Comparison of ENCODE assay signal across 8 cellular contexts in genomic region chr5:41835625-41836024, GRCh38. TPM values are rescaled to one million over a fixed set of nuclear protein-coding genes. Genes with fewer than 3 reads are reported as not detected.
DNase-seq lines count a peak whose midpoint lies in the region; ATAC-seq, FAIRE-seq and TF ChIP-seq lines count a peak whose summit lies in the region.

No MANE protein-coding gene starts in this region.

- intact Hi-C loops in K562 (cut with micrococcal nuclease), result no loop called here
- intact Hi-C loops in lower leg skin (cut with DNase I; ENCODE audit: low total_unique reads), result no loop called here

- no peaks in the 10 kb centered on the region for H4K20me1 ChIP-seq in K562 (replicated peaks; ENCODE audit: control insufficient read depth, insufficient read depth, low read length)

- no peak overlapping the region for H2AFZ ChIP-seq in K562 (ENCODE audit: low read depth, low read length)

- POLR2A ChIA-PET in K562 (lab: Yijun Ruan, JAX), result interaction anchor here (1.5 kb wide), 1 partner anchor 8 kb away, joined by 5 read pairs; no protein-coding TSS in a partner anchor

- no peaks in the 10 kb centered on the region for H3K27me3 ChIP-seq in K562 (ENCODE audit: control insufficient read depth in 2 of 2, insufficient read depth in 2 of 2, low read length in 2 of 2)

- no peaks in the 10 kb centered on the region for H3K4me1 ChIP-seq in K562 (replicated peaks in 1 of 2; ENCODE audit: control insufficient read depth in 2 of 2, insufficient read depth in 2 of 2, low read length in 2 of 2)

- no peak for ATAC-seq in K562
- ATAC-seq in HG02678 (IDR thresholded peaks at IDR 0.05; ENCODE audit: unreplicated experiment), result no peak
- ATAC-seq in HG03280 (IDR thresholded peaks at IDR 0.05; ENCODE audit: unreplicated experiment), result no peak

- no peak for FAIRE-seq in K562 (lab: Jason Lieb, UNC)

- H3K9me3 ChIP-seq in K562 (replicated peaks; ENCODE audit: control insufficient read depth, insufficient read depth, low read depth, low read length), result no peaks in the 10 kb centered on the region

- H3K27ac ChIP-seq in K562 (ENCODE audit: extremely low read depth, low read depth, low read length), result no peak overlapping the region

- CTCF ChIA-PET in K562 (lab: Yijun Ruan, JAX; ENCODE audit: low intra/inter-chr PET ratio), result no interaction called here

- no peaks in the 10 kb centered on the region for H3K9me1 ChIP-seq in K562 (ENCODE audit: control insufficient read depth, insufficient read depth, low read length)

- TF ChIP-seq CTCF in AG09319 (IDR thresholded peaks at IDR 0.05; ENCODE audit: low read depth, low read length) (no peak), LNCaP clone FGC (IDR thresholded peaks at IDR 0.05; ENCODE audit: control insufficient read depth, extremely low read depth, insufficient read depth) (no peak), K562 (IDR thresholded peaks at IDR 0.05 in 2 of 3, conservative IDR thresholded peaks at IDR 0.05 in 1 of 3; ENCODE audit: insufficient read depth in 2 of 3, low read depth in 1 of 3, low read length in 3 of 3) (no peak), lower leg skin (IDR thresholded peaks at IDR 0.05) (no peak)

- no peak overlapping the region for H3K4me2 ChIP-seq in K562 (ENCODE audit: insufficient read depth, low read length)

- peak; percentile 66 for DNase-seq in AG09319 (ENCODE audit: extremely low read depth, low read depth)
- peak; percentile 64 for DNase-seq in LNCaP clone FGC (ENCODE audit: low read depth)
- DNase-seq in K562 (ENCODE audit: extremely low read depth in 1 of 4, low spot score in 3 of 4), result no peak
- DNase-seq in lower leg skin (ENCODE audit: low spot score in 2 of 2), result peak; percentile 45 to 86
- DNase-seq in DMS79 treated with DMSO at 0.1 percent for 48 hours (lab: John Stamatoyannopoulos, UW), result no peak
- no peak for DNase-seq in NOMO-1 treated with dmso at 0.1 percent for 144 hours (lab: John Stamatoyannopoulos, UW; ENCODE audit: unreplicated experiment)

- H3K4me3 ChIP-seq in LNCaP clone FGC (ENCODE audit: low read depth, low read length) (no peak overlapping the region), K562 (no peak overlapping the region), lower leg skin (ENCODE audit: low read depth, poor library complexity, severe bottlenecking) (no peak overlapping the region)

- no peak overlapping the region for H3K9ac ChIP-seq in K562 (ENCODE audit: insufficient read depth in 1 of 2, low read depth in 2 of 2, low read length in 2 of 2)

- no TSS peak for BruUV-seq in K562 (replicated peaks; lab: Mats Ljungman, UMichigan)

- no peak for TF ChIP-seq RAD21 in K562 (CRISPR knock-in tag; conservative IDR thresholded peaks at IDR 0.05 in 1 of 2, IDR thresholded peaks at IDR 0.05 in 1 of 2)

- peaks cover 55% of the 10 kb centered on the region for H3K36me3 ChIP-seq in K562 (ENCODE audit: control insufficient read depth, insufficient read depth, low read length)

- H3K79me2 ChIP-seq in K562 (ENCODE audit: control insufficient read depth, insufficient read depth, low read length), result no peaks in the 10 kb centered on the region

- WGBS in K562 (ENCODE audit: insufficient coverage, low coverage, missing lambda C conversion rate), result 17% methylated on average over 3 of the region's 3 CpGs
- WGBS in lower leg skin, 2 donors, result 32 to 36% methylated on average over 3 of the region's 3 CpGs

- no peak for TF ChIP-seq EP300 in K562 (IDR thresholded peaks at IDR 0.05; ENCODE audit: low read length)

- in situ Hi-C loops in K562 (cut with MboI), result no loop called here

- TF ChIP-seq POLR2A in K562 (conservative IDR thresholded peaks at IDR 0.05), result no peak
- TF ChIP-seq POLR2A in lower leg skin (IDR thresholded peaks at IDR 0.05), result no peak

TF ChIP-seq in K562, 482 proteins besides CTCF, POLR2A, EP300 and RAD21:
- TF ChIP-seq NCOR1 (IDR thresholded peaks at IDR 0.05) (no peak), BHLHE40 (IDR thresholded peaks at IDR 0.05; ENCODE audit: low read length) (peak; percentile 61)

RNA-seq across cellular contexts. Expression of gene OXCT1, which starts 34.6 kb away (rescaled TPM):
- total RNA-seq in K562 (2011; cell fraction: chromatin; rRNA removed; ENCODE audit: low replicate concordance), result 19.0 and 39.2 TPM in 2 replicates
- 12.0 and 17.2 TPM in 2 replicates for total RNA-seq in K562 (2011; cell fraction: nucleolus; rRNA removed)
- 20.5 and 31.0 TPM in 2 replicates for total RNA-seq in K562 (2011; cell fraction: nucleoplasm; rRNA removed)
- total RNA-seq in K562 (2014; rRNA removed), result 26.6 and 28.8 TPM in 2 replicates
- 50.6 and 56.8 TPM in 2 replicates for total RNA-seq in K562 (2014; rRNA removed; fragmentation: Illumina TruSeq; extraction: Trizol)
- 46.6 and 50.4 TPM in 2 replicates for total RNA-seq in K562 (2015; rRNA removed; fragmentation: Illumina TruSeq; extraction: Trizol)
- 34.7 and 35.8 TPM in 2 replicates for total RNA-seq in K562 (2021)
- polyA plus RNA-seq in K562 (2011; rRNA removed), result 37.6 and 42.3 TPM in 2 replicates
- polyA plus RNA-seq in K562 (2011; cell fraction: cytosol; rRNA removed), result 7.5 and 23.0 TPM in 2 replicates
- polyA plus RNA-seq in K562 (2011; cell fraction: nucleus; rRNA removed), result 10.9 and 29.4 TPM in 2 replicates
- 33.7 and 65.0 TPM in 2 replicates for polyA plus RNA-seq in K562 (2012)
- 44.3 and 51.0 TPM in 2 replicates for polyA plus RNA-seq in K562 (2014; fragmentation: Illumina TruSeq; extraction: Trizol)
- polyA plus RNA-seq in K562 (2014; fragmentation: Nextera tagmentation; extraction: Ambion mirVana), result 10 to 100 TPM; 24.7 to 41.9 TPM
- polyA plus RNA-seq in K562 (2014; rRNA removed), result 41.2 and 61.2 TPM in 2 replicates
- polyA minus RNA-seq in K562 (2011; rRNA and poly(A)+ RNA removed), result 61.4 and 117 TPM in 2 replicates
- polyA minus RNA-seq in K562 (2011; cell fraction: cytosol; rRNA and poly(A)+ RNA removed), result 15.7 and 26.4 TPM in 2 replicates
- 17.0 and 54.2 TPM in 2 replicates for polyA minus RNA-seq in K562 (2011; cell fraction: nucleus; rRNA and poly(A)+ RNA removed)
- 10 to 100 TPM; 19.0 to 28.8 (median 20.9) TPM for total RNA-seq in lower leg skin

Comparison
In these comparisons a context has a peak if more than half of its experiments do, and no peak if none do; other contexts are left out.
1. DNase-seq: peak in AG09319 (single experiment), LNCaP clone FGC (single experiment) and lower leg skin (2 of 2); none in K562 (0 of 4), DMS79 treated with DMSO at 0.1 percent for 48 hours (single experiment) and NOMO-1 treated with dmso at 0.1 percent for 144 hours (single experiment).